In the genomic region with DNA sequence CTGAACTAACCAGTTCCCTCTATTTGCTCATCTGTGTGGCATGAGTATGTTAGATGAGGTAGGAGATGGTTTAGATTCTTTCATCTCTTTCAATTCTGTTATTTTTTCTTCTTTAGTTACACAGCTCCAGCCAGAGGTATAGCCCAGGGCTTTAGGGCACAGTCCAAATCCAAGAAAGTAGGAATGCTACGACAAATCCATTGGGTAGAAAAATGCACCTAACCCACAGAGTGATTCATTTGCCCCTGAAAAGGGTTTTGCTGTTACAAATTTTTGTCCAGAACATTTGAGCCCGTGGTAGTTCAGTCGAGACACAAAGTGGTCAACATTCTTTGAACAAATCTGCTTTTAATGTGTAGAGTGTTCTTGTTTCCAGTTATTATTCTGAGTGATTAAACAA, we compare ENCODE assay signal across 20 cellular contexts.
DNase-seq lines count a peak whose midpoint lies in the region; ATAC-seq and TF ChIP-seq lines count a peak whose summit lies in the region.
"Had no signal": no experiment of that assay in that cellular context is flagged by ENCODE, and none has a peak within 500 bp of the region (broad histone marks: within the 10 kb centered on the region; RNA-seq: fewer than 3 reads in every experiment).

No MANE protein-coding gene starts in this region.

- H3K27ac ChIP-seq in foreskin keratinocyte (no peak overlapping the region), testis (no peak overlapping the region)
- H3K27ac ChIP-seq: right lobe of liver had no signal

- no peaks in the 10 kb centered on the region for H3K36me3 ChIP-seq in testis (ENCODE audit: low read depth, missing control alignments)
- H3K36me3 ChIP-seq: right lobe of liver had no signal

- peaks cover 9% of the 10 kb centered on the region for H3K4me1 ChIP-seq in foreskin keratinocyte
- H3K4me1 ChIP-seq in testis = no peaks in the 10 kb centered on the region
- H3K4me1 ChIP-seq: right lobe of liver had no signal

- DNase-seq in EL (peak; percentile 66), RPMI7951 (ENCODE audit: low read depth) (peak; percentile 91), dedifferentiated amniotic fluid mesenchymal stem cell (ENCODE audit: extremely low spot score) (peak; percentile 53), skeletal muscle cell (ENCODE audit: low read depth) (peak; percentile 65), foreskin keratinocyte (no peak), testis (no peak)
- no peak for DNase-seq in naive thymus-derived CD8-positive, alpha-beta T cell
- DNase-seq: activated T-cell treated with anti-CD3 and anti-CD28 coated beads, Interleukin-2, amount 50 U/mL, for 72 hours; C1 segment of cervical spinal cord; caudate nucleus; GF-D8; H7; left ventricle myocardium superior; NCI-H1417 treated with DMSO at 0.1 percent for 48 hours; right lobe of liver; stimulated activated naive CD8-positive, alpha-beta T cell treated with anti-CD3 and anti-CD28 coated beads, Interleukin-15, Interleukin-2, amounts not matched to agents 100 U/mL and 50 U/mL, for 24 hours; T-helper 17 cell had no signal

- no peaks in the 10 kb centered on the region for H3K36me3 Mint-ChIP-seq in naive thymus-derived CD8-positive, alpha-beta T cell
- H3K36me3 Mint-ChIP-seq: activated naive CD8-positive, alpha-beta T cell had no signal

- TF ChIP-seq CTCF in foreskin keratinocyte (conservative IDR thresholded peaks at IDR 0.05) (no peak), testis (IDR thresholded peaks at IDR 0.05) (no peak)

- no peak overlapping the region for H3K27ac Mint-ChIP-seq in naive thymus-derived CD8-positive, alpha-beta T cell
- H3K27ac Mint-ChIP-seq: activated naive CD8-positive, alpha-beta T cell; activated T-cell treated with anti-CD3 and anti-CD28 coated beads, Interleukin-2, amount 50 U/mL, for 72 hours; T-helper 17 cell; type B pancreatic cell had no signal

- H3K4me3 Mint-ChIP-seq in naive thymus-derived CD8-positive, alpha-beta T cell = no peak overlapping the region
- H3K4me3 Mint-ChIP-seq: activated naive CD8-positive, alpha-beta T cell; activated T-cell treated with anti-CD3 and anti-CD28 coated beads, Interleukin-2, amount 50 U/mL, for 72 hours; T-helper 17 cell; type B pancreatic cell had no signal

- no peak overlapping the region for H3K4me3 ChIP-seq in skeletal muscle cell (ENCODE audit: low read depth, low read length)
- no peak overlapping the region for H3K4me3 ChIP-seq in testis
- H3K4me3 ChIP-seq: GM12878, right lobe of liver had no signal

- ATAC-seq in foreskin keratinocyte = no peak
- ATAC-seq in naive thymus-derived CD8-positive, alpha-beta T cell = no peak
- ATAC-seq: activated T-cell treated with anti-CD3 and anti-CD28 coated beads, Interleukin-2, amount 50 U/mL, for 72 hours; GM12878; left ventricle myocardium superior; right lobe of liver; stimulated activated naive CD8-positive, alpha-beta T cell treated with anti-CD3 and anti-CD28 coated beads, Interleukin-15, Interleukin-2, amounts not matched to agents 100 U/mL and 50 U/mL, for 24 hours; T-helper 17 cell had no signal

- peaks cover 0 to 13% (median 5%) of the 10 kb centered on the region in 5 donors for H3K27me3 Mint-ChIP-seq in naive thymus-derived CD8-positive, alpha-beta T cell
- H3K27me3 Mint-ChIP-seq: type B pancreatic cell had no signal

- TF ChIP-seq POLR2A in testis (IDR thresholded peaks at IDR 0.05) = no peak

- H3K9me3 Mint-ChIP-seq in naive thymus-derived CD8-positive, alpha-beta T cell = peaks cover 0 to 5% (median 0%) of the 10 kb centered on the region in 9 donors

- H3K27me3 ChIP-seq in foreskin keratinocyte (no peaks in the 10 kb centered on the region), testis (no peaks in the 10 kb centered on the region)
- H3K27me3 ChIP-seq: right lobe of liver had no signal

- intact Hi-C loops in testis (cut with DNase I; ENCODE audit: low total_unique reads) = no loop called here

- no peaks in the 10 kb centered on the region for H3K9me3 ChIP-seq in testis
- H3K9me3 ChIP-seq: right lobe of liver had no signal

- WGBS in testis, 2 donors = 74 to 75% methylated on average over 3 of the region's 3 CpGs

- POLR2A ChIA-PET in naive thymus-derived CD8-positive, alpha-beta T cell (lab: Charles Lee) = no interaction called here

- H3K4me1 Mint-ChIP-seq in naive thymus-derived CD8-positive, alpha-beta T cell = no peaks in the 10 kb centered on the region
- H3K4me1 Mint-ChIP-seq: T-helper 17 cell had no signal

Comparison
In these comparisons a context has a peak if more than half of its experiments do, and no peak if none do; other contexts are left out.
1. DNase-seq: peak in EL (single experiment), RPMI7951 (single experiment), dedifferentiated amniotic fluid mesenchymal stem cell (single experiment) and skeletal muscle cell (single experiment); none in foreskin keratinocyte (0 of 2), testis (single experiment) and naive thymus-derived CD8-positive, alpha-beta T cell (0 of 10).